Comparison of ENCODE assay signal across 1 cellular context in the genomic region with DNA sequence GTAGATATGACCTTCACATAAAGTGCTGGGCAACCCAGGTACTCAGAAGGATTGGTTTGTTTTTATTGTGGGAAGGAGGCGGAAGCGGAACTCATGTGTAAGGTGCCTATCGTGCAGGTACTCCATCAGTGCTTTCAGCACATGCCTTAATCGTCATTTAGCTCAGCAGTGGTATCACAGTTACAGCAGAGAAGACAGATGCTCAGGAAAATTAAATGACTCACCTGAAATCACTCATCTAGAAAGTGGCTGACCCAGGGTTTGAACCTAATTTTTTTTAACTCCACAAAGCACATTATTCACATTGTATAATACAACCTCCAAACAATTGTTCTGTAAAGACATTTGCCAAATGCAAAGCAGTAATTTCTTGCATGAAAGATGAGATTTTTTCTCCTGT.
TF ChIP-seq lines count a peak whose summit lies in the region.

No MANE protein-coding gene starts in this region.

TF ChIP-seq in SK-N-SH, 30 proteins besides CTCF, POLR2A, EP300 and RAD21 (continued from another document):
- TF ChIP-seq, protein P1, sequence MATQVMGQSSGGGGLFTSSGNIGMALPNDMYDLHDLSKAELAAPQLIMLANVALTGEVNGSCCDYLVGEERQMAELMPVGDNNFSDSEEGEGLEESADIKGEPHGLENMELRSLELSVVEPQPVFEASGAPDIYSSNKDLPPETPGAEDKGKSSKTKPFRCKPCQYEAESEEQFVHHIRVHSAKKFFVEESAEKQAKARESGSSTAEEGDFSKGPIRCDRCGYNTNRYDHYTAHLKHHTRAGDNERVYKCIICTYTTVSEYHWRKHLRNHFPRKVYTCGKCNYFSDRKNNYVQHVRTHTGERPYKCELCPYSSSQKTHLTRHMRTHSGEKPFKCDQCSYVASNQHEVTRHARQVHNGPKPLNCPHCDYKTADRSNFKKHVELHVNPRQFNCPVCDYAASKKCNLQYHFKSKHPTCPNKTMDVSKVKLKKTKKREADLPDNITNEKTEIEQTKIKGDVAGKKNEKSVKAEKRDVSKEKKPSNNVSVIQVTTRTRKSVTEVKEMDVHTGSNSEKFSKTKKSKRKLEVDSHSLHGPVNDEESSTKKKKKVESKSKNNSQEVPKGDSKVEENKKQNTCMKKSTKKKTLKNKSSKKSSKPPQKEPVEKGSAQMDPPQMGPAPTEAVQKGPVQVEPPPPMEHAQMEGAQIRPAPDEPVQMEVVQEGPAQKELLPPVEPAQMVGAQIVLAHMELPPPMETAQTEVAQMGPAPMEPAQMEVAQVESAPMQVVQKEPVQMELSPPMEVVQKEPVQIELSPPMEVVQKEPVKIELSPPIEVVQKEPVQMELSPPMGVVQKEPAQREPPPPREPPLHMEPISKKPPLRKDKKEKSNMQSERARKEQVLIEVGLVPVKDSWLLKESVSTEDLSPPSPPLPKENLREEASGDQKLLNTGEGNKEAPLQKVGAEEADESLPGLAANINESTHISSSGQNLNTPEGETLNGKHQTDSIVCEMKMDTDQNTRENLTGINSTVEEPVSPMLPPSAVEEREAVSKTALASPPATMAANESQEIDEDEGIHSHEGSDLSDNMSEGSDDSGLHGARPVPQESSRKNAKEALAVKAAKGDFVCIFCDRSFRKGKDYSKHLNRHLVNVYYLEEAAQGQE (IDR thresholded peaks at IDR 0.05; ENCODE audit: low read depth, low read length), result no peak
- TF ChIP-seq TCF12 (IDR thresholded peaks at IDR 0.05) (no peak), NRF1 (IDR thresholded peaks at IDR 0.05; ENCODE audit: low read depth, low read length) (no peak), FOXJ3 (CRISPR knock-in tag; IDR thresholded peaks at IDR 0.05) (no peak), TEAD4 (IDR thresholded peaks at IDR 0.05; ENCODE audit: borderline replicate concordance, insufficient read depth) (no peak), RFX5 (IDR thresholded peaks at IDR 0.05; ENCODE audit: low read length) (no peak), MXI1 (IDR thresholded peaks at IDR 0.05; ENCODE audit: low read depth, low read length) (no peak), ELF1 (IDR thresholded peaks at IDR 0.05) (no peak), CHD2 (IDR thresholded peaks at IDR 0.05; ENCODE audit: low read length, partially characterized antibody) (no peak), ZBTB33 (IDR thresholded peaks at IDR 0.05; ENCODE audit: borderline replicate concordance, low read depth) (no peak), SIN3A (IDR thresholded peaks at IDR 0.05; ENCODE audit: borderline replicate concordance, low read depth, low read length) (no peak), GATA2 (CRISPR knock-in tag; IDR thresholded peaks at IDR 0.05) (no peak)
- TF ChIP-seq, protein P2, sequence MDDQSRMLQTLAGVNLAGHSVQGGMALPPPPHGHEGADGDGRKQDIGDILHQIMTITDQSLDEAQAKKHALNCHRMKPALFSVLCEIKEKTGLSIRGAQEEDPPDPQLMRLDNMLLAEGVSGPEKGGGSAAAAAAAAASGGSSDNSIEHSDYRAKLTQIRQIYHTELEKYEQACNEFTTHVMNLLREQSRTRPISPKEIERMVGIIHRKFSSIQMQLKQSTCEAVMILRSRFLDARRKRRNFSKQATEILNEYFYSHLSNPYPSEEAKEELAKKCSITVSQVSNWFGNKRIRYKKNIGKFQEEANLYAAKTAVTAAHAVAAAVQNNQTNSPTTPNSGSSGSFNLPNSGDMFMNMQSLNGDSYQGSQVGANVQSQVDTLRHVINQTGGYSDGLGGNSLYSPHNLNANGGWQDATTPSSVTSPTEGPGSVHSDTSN (IDR thresholded peaks at IDR 0.05), result no peak
